ENCODE assay signal across 15 cellular contexts in the genomic region with DNA sequence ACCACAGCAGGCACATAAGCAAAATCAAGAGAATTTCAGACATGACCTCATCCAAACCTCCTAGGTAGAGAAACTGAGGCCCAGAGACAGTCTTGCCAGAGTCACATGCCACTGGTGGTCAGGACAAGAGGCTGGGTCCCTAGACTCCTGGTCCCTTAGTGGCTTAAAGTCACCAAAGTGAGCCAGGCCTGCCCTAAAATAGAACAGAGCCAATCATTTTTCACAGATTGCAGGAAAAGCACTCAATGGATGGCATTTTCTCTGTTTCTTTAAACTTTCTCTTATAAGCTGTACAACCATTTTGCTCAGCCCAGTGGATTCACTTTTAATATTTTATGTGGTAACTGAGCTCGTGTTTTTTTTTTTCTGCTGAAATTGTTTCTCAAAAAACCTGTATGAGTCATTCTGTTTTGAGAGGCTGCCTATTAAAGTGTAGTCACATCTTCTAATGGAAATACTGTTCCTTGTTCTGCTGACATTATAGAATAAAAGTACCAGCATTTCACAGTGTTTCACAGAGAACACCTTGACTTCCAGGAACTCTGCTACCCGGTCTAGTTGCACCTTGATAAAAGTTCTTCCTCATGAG. TPM values are rescaled to one million over a fixed set of nuclear protein-coding genes. Genes with fewer than 3 reads are reported as not detected.
DNase-seq lines count a peak whose midpoint lies in the region; TF ChIP-seq lines count a peak whose summit lies in the region.
"Had no signal": no experiment of that assay in that cellular context is flagged by ENCODE, and none has a peak within 500 bp of the region (broad histone marks: within the 10 kb centered on the region; RNA-seq: fewer than 3 reads in every experiment).

No MANE protein-coding gene starts in this region.

- H3K4me1 Mint-ChIP-seq in MCF 10A (ENCODE audit: insufficient read depth, unreplicated experiment): peaks cover 40% of the 10 kb centered on the region
- H3K4me1 Mint-ChIP-seq: activated T-helper 17 cell treated with anti-CD3 and anti-CD28 coated beads, Interleukin-2, amount 50 U/mL, for 72 hours; T-cell had no signal

- POLR2A ChIA-PET in MCF 10A (lab: Yijun Ruan, JAX): interaction anchor here (0.6 to 3.1 kb wide), 17 partner anchors 11 to 371 kb away, joined by 3 to 21 read pairs (median 3); a partner anchor contains a TSS

- TF ChIP-seq CTCF in MCF 10A (IDR thresholded peaks at IDR 0.05; ENCODE audit: unreplicated experiment) (no peak), dorsolateral prefrontal cortex (IDR thresholded peaks at IDR 0.05 in 54 of 56, conservative IDR thresholded peaks at IDR 0.05 in 2 of 56; ENCODE audit: low read depth in 1 of 56, partially characterized antibody in 56 of 56) (no peak), WERI-Rb-1 (IDR thresholded peaks at IDR 0.05; ENCODE audit: low read depth, low read length) (no peak)

- DNase-seq in LHCN-M2 (ENCODE audit: low read depth) (peak; percentile 69), MCF 10A (ENCODE audit: unreplicated experiment) (peak; percentile 62), glomerular visceral epithelial cell (ENCODE audit: extremely low spot score) (peak; percentile 50), dorsolateral prefrontal cortex (no peak), DMS114 treated with DMSO at 0.1 percent for 48 hours (lab: John Stamatoyannopoulos, UW; ENCODE audit: unreplicated experiment) (no peak), pons (ENCODE audit: low spot score) (no peak), WERI-Rb-1 (no peak)
- DNase-seq: activated CD4-positive, alpha-beta T cell treated with anti-CD3 and anti-CD28 coated beads for 1 hour; central memory CD4-positive, alpha-beta T cell; left colon; NCI-H2107; T-cell; testis had no signal

- no peak overlapping the region for H3K4me3 ChIP-seq in dorsolateral prefrontal cortex
- no peak overlapping the region for H3K4me3 ChIP-seq in WERI-Rb-1 (ENCODE audit: low read depth, low read length)
- H3K4me3 ChIP-seq: testis had no signal

- no peaks in the 10 kb centered on the region for H3K9me3 Mint-ChIP-seq in MCF 10A (ENCODE audit: unreplicated experiment)
- H3K9me3 Mint-ChIP-seq: activated T-helper 17 cell treated with anti-CD3 and anti-CD28 coated beads, Interleukin-2, amount 50 U/mL, for 72 hours; natural killer cell treated with Interleukin-12 subunit alpha and Interleukin-12 subunit beta and Interleukin-15 and Interleukin-18, amount 100 ng/mL, for 72 hours; T-cell had no signal

- intact Hi-C loops in MCF 10A (cut with micrococcal nuclease): no loop called here
- intact Hi-C loops in dorsolateral prefrontal cortex (cut with DNase I): no loop called here

- peaks cover 61% of the 10 kb centered on the region for H3K36me3 Mint-ChIP-seq in MCF 10A (ENCODE audit: insufficient read depth, unreplicated experiment)
- H3K36me3 Mint-ChIP-seq: natural killer cell treated with Interleukin-12 subunit alpha and Interleukin-12 subunit beta and Interleukin-15 and Interleukin-18, amount 100 ng/mL, for 72 hours; T-cell had no signal

- H3K9me3 ChIP-seq in WERI-Rb-1 (ENCODE audit: severe bottlenecking): no peaks in the 10 kb centered on the region
- H3K9me3 ChIP-seq: testis had no signal

- CTCF ChIA-PET in MCF 10A (lab: Yijun Ruan, JAX): interaction anchor here (0.6 to 2.5 kb wide), 14 partner anchors 10 to 584 kb away, joined by 3 to 10 read pairs (median 3); no protein-coding TSS in a partner anchor

- peak overlapping the region; percentile 96 for H3K27ac Mint-ChIP-seq in MCF 10A (ENCODE audit: low read depth, unreplicated experiment)
- H3K27ac Mint-ChIP-seq: activated T-helper 17 cell treated with anti-CD3 and anti-CD28 coated beads, Interleukin-2, amount 50 U/mL, for 72 hours; natural killer cell treated with Interleukin-12 subunit alpha and Interleukin-12 subunit beta and Interleukin-15 and Interleukin-18, amount 100 ng/mL, for 72 hours; T-cell had no signal

- H3K27ac ChIP-seq in dorsolateral prefrontal cortex (peak overlapping the region in 12 of 59 donors; percentile 5 to 72 (median 50)), WERI-Rb-1 (no peak overlapping the region)
- H3K27ac ChIP-seq: testis had no signal

- no peaks in the 10 kb centered on the region for H3K27me3 Mint-ChIP-seq in MCF 10A (ENCODE audit: insufficient read depth, unreplicated experiment)
- H3K27me3 Mint-ChIP-seq: natural killer cell treated with Interleukin-12 subunit alpha and Interleukin-12 subunit beta and Interleukin-15 and Interleukin-18, amount 100 ng/mL, for 72 hours had no signal

- BruUV-seq in MCF 10A (replicated peaks; lab: Mats Ljungman, UMichigan): no TSS peak

- H3K27me3 ChIP-seq in dorsolateral prefrontal cortex: no peaks in the 10 kb centered on the region
- no peaks in the 10 kb centered on the region for H3K27me3 ChIP-seq in WERI-Rb-1 (ENCODE audit: insufficient read depth, low read depth, severe bottlenecking)
- H3K27me3 ChIP-seq: testis had no signal

- H3K4me3 Mint-ChIP-seq in MCF 10A (ENCODE audit: unreplicated experiment): peak overlapping the region; percentile 38
- H3K4me3 Mint-ChIP-seq: activated T-helper 17 cell treated with anti-CD3 and anti-CD28 coated beads, Interleukin-2, amount 50 U/mL, for 72 hours; natural killer cell treated with Interleukin-12 subunit alpha and Interleukin-12 subunit beta and Interleukin-15 and Interleukin-18, amount 100 ng/mL, for 72 hours; T-cell had no signal

- H3K36me3 ChIP-seq in WERI-Rb-1: peaks cover 12% of the 10 kb centered on the region

RNA-seq across cellular contexts. Expression of a gene that starts 29.6 kb away (rescaled TPM):
- total RNA-seq in LHCN-M2 (2014; rRNA removed) (39.1 and 42.4 TPM in 2 replicates), MCF 10A (2022) (23.8 and 25.0 TPM in 2 replicates), dorsolateral prefrontal cortex (10 to 100 TPM in 8 of 120 experiments, 1 to 10 TPM in 112; 1.0 to 15.2 (median 4.1) TPM)
- 76.7 TPM for polyA plus RNA-seq in LHCN-M2 (2012)

Comparison
In these comparisons a context has a peak if more than half of its experiments do, and no peak if none do; other contexts are left out.
1. DNase-seq: peak in LHCN-M2 (single experiment), MCF 10A (single experiment) and glomerular visceral epithelial cell (single experiment); none in dorsolateral prefrontal cortex (0 of 10), DMS114 treated with DMSO at 0.1 percent for 48 hours (single experiment), pons (single experiment) and WERI-Rb-1 (single experiment).